27 cellular contexts compared by ENCODE assay signal in the genomic region with DNA sequence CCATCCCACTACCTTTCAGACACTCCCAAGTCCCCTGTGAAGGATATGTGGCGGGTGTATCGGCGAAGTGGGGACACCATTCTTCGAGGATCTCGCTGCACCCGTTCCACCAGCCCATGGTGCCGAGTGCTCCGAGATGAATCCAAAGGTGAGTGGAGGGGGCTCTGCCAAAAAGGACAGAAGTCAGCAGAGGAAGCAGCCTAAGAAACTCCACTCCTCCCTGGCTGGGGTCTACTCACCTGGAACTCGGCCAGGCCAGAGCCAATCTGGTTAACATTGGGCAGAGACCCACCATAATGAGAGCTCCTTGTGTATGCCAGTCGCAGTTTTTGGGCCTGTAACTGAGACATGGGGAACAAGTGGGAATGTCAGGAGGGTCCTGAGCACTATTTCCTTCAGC. TPM values are rescaled to one million over a fixed set of nuclear protein-coding genes. Genes with fewer than 3 reads are reported as not detected.
A peak's percentile ranks its signal among the peaks of the same experiment; 100 is the strongest.
DNase-seq lines count a peak whose midpoint lies in the region; ATAC-seq and TF ChIP-seq lines count a peak whose summit lies in the region.
"Had no signal": no experiment of that assay in that cellular context is flagged by ENCODE, and none has a peak within 500 bp of the region (broad histone marks: within the 10 kb centered on the region; RNA-seq: fewer than 3 reads in every experiment).

No MANE protein-coding gene starts in this region.

- peak overlapping the region; percentile 85 for H3K27ac Mint-ChIP-seq in activated T-cell treated with anti-CD3 and anti-CD28 coated beads, Interleukin-2, amount 50 U/mL, for 24 hours
- peak overlapping the region; percentile 58 for H3K27ac Mint-ChIP-seq in activated CD8-positive, alpha-beta T cell treated with anti-CD3 and anti-CD28 coated beads, Interleukin-2, amount 10 ng/mL, durations not matched to agents 7 days and 5 days
- H3K27ac Mint-ChIP-seq in endothelial cell (ENCODE audit: unreplicated experiment) = no peak overlapping the region

- peaks cover 79% of the 10 kb centered on the region for H3K36me3 Mint-ChIP-seq in activated T-cell treated with anti-CD3 and anti-CD28 coated beads, Interleukin-2, amount 50 U/mL, for 24 hours (ENCODE audit: low read depth)
- H3K36me3 Mint-ChIP-seq in activated CD8-positive, alpha-beta T cell treated with anti-CD3 and anti-CD28 coated beads, Interleukin-2, amount 10 ng/mL, durations not matched to agents 7 days and 5 days (ENCODE audit: low read depth) = peaks cover 54% of the 10 kb centered on the region
- H3K36me3 Mint-ChIP-seq in endothelial cell (ENCODE audit: low read depth, unreplicated experiment) = peaks cover 39% of the 10 kb centered on the region

- DNase-seq in activated T-cell treated with anti-CD3 and anti-CD28 coated beads, Interleukin-2, amount 50 U/mL, for 24 hours = no peak
- DNase-seq in activated T-cell treated with anti-CD3 and anti-CD28 coated beads for 4 hours (no peak), endothelial cell (ENCODE audit: low spot score) (no peak), osteoblast (ENCODE audit: insufficient read length, low spot score, missing footprints) (peak; percentile 65), AG08396 (ENCODE audit: low spot score) (no peak), NCI-H446 treated with DMSO at 0.1 percent for 48 hours (lab: John Stamatoyannopoulos, UW) (no peak)
- no peak for DNase-seq in activated CD8-positive, alpha-beta T cell treated with anti-CD3 and anti-CD28 coated beads, Interleukin-2, amount 10 ng/mL, durations not matched to agents 7 days and 5 days
- DNase-seq: activated CD4-positive, alpha-beta T cell treated with anti-CD3 and anti-CD28 coated beads for 36 hours; activated CD8-positive, alpha-beta memory T cell treated with anti-CD3 and anti-CD28 coated beads, Interleukin-2, amount 10 ng/mL, durations not matched to agents 7 days and 5 days; activated T-cell treated with anti-CD3 and anti-CD28 coated beads, Interleukin-2, amount 50 U/mL, for 72 hours; cortex of kidney; endodermal cell; foreskin fibroblast; HCEC 1CT; head of caudate nucleus; islet precursor cell; Kasumi-1; left ventricle myocardium inferior; NCI-H1417 treated with DMSO at 0.1 percent for 48 hours; NCI-H2081 treated with DMSO at 0.1 percent for 48 hours; NCI-H226; SHP77; stimulated activated naive CD4-positive, alpha-beta T cell treated with Interleukin-2 at 50 U/mL for 16 hours had no signal

- H3K4me3 ChIP-seq in osteoblast (ENCODE audit: insufficient read depth, low read length) = no peak overlapping the region
- H3K4me3 ChIP-seq: esophagus muscularis mucosa, left ventricle myocardium inferior, suprapubic skin had no signal

- H4K20me1 ChIP-seq in osteoblast (ENCODE audit: insufficient read depth, low read length) = peaks cover 45% of the 10 kb centered on the region

- no peaks in the 10 kb centered on the region for H3K9me3 ChIP-seq in osteoblast (ENCODE audit: low read depth, low read length)
- H3K9me3 ChIP-seq: esophagus muscularis mucosa, left ventricle myocardium inferior, suprapubic skin had no signal

- H3K79me2 ChIP-seq in osteoblast (ENCODE audit: insufficient read depth, low read length) = peaks cover 54% of the 10 kb centered on the region

- H3K9me3 Mint-ChIP-seq in activated T-cell treated with anti-CD3 and anti-CD28 coated beads, Interleukin-2, amount 50 U/mL, for 24 hours = no peaks in the 10 kb centered on the region
- H3K9me3 Mint-ChIP-seq in activated CD8-positive, alpha-beta T cell treated with anti-CD3 and anti-CD28 coated beads, Interleukin-2, amount 10 ng/mL, durations not matched to agents 7 days and 5 days (ENCODE audit: insufficient read depth) = no peaks in the 10 kb centered on the region
- H3K9me3 Mint-ChIP-seq in endothelial cell (ENCODE audit: unreplicated experiment) = no peaks in the 10 kb centered on the region
- H3K9me3 Mint-ChIP-seq: activated T-cell treated with anti-CD3 and anti-CD28 coated beads, Interleukin-2, amount 50 U/mL, for 72 hours; CD4-positive, CD25-positive, alpha-beta regulatory T cell; endodermal cell had no signal

- H3K4me3 Mint-ChIP-seq in activated T-cell treated with anti-CD3 and anti-CD28 coated beads, Interleukin-2, amount 50 U/mL, for 24 hours = no peak overlapping the region
- no peak overlapping the region for H3K4me3 Mint-ChIP-seq in activated CD8-positive, alpha-beta T cell treated with anti-CD3 and anti-CD28 coated beads, Interleukin-2, amount 10 ng/mL, durations not matched to agents 7 days and 5 days
- H3K4me3 Mint-ChIP-seq in endothelial cell (ENCODE audit: unreplicated experiment) = peak overlapping the region; percentile 72
- H3K4me3 Mint-ChIP-seq: activated CD4-positive, alpha-beta T cell treated with anti-CD3 and anti-CD28 coated beads for 36 hours; activated CD8-positive, alpha-beta memory T cell treated with anti-CD3 and anti-CD28 coated beads, Interleukin-2, amount 10 ng/mL, durations not matched to agents 7 days and 5 days; endodermal cell had no signal

- H3K36me3 ChIP-seq in osteoblast (ENCODE audit: insufficient read depth, low read length) = peaks cover 32% of the 10 kb centered on the region

- no peak overlapping the region for H3K27ac ChIP-seq in osteoblast (ENCODE audit: low read depth, low read length)
- H3K27ac ChIP-seq: esophagus muscularis mucosa, suprapubic skin had no signal

- no peaks in the 10 kb centered on the region for H3K27me3 Mint-ChIP-seq in activated T-cell treated with anti-CD3 and anti-CD28 coated beads, Interleukin-2, amount 50 U/mL, for 24 hours
- H3K27me3 Mint-ChIP-seq in activated CD8-positive, alpha-beta T cell treated with anti-CD3 and anti-CD28 coated beads, Interleukin-2, amount 10 ng/mL, durations not matched to agents 7 days and 5 days (ENCODE audit: low read depth) = no peaks in the 10 kb centered on the region
- H3K27me3 Mint-ChIP-seq in endothelial cell (ENCODE audit: unreplicated experiment) = peaks cover 9% of the 10 kb centered on the region
- H3K27me3 Mint-ChIP-seq: activated CD4-positive, alpha-beta T cell treated with anti-CD3 and anti-CD28 coated beads for 36 hours; activated CD8-positive, alpha-beta memory T cell treated with anti-CD3 and anti-CD28 coated beads, Interleukin-2, amount 10 ng/mL, durations not matched to agents 7 days and 5 days; CD4-positive, CD25-positive, alpha-beta regulatory T cell had no signal

- H3K4me1 ChIP-seq in osteoblast (ENCODE audit: insufficient read depth, low read length) = peaks cover 15% of the 10 kb centered on the region

- CTCF ChIA-PET in activated CD8-positive, alpha-beta T cell treated with anti-CD3 and anti-CD28 coated beads, Interleukin-2, amount 10 ng/mL, durations not matched to agents 7 days and 5 days (lab: Charles Lee) = interaction anchor here (1.4 to 5.4 kb wide), 2 partner anchors 8 to 32 kb away, joined by 3 to 28 read pairs; a partner anchor contains a TSS

- H2AFZ ChIP-seq in osteoblast (ENCODE audit: low read length) = no peak overlapping the region

- ATAC-seq in activated CD8-positive, alpha-beta T cell treated with anti-CD3 and anti-CD28 coated beads, Interleukin-2, amount 10 ng/mL, durations not matched to agents 7 days and 5 days = no peak
- ATAC-seq in esophagus mucosa = no peak
- ATAC-seq: activated CD4-positive, alpha-beta T cell treated with anti-CD3 and anti-CD28 coated beads for 36 hours; activated CD8-positive, alpha-beta memory T cell treated with anti-CD3 and anti-CD28 coated beads, Interleukin-2, amount 10 ng/mL, durations not matched to agents 7 days and 5 days; activated T-cell treated with anti-CD3 and anti-CD28 coated beads, Interleukin-2, amount 50 U/mL, for 72 hours had no signal

- peaks cover 47% of the 10 kb centered on the region for H3K4me1 Mint-ChIP-seq in activated T-cell treated with anti-CD3 and anti-CD28 coated beads, Interleukin-2, amount 50 U/mL, for 24 hours (ENCODE audit: low read depth)
- H3K4me1 Mint-ChIP-seq in activated CD8-positive, alpha-beta T cell treated with anti-CD3 and anti-CD28 coated beads, Interleukin-2, amount 10 ng/mL, durations not matched to agents 7 days and 5 days (ENCODE audit: low read depth) = peaks cover 57% of the 10 kb centered on the region
- H3K4me1 Mint-ChIP-seq in endothelial cell (ENCODE audit: unreplicated experiment) = peaks cover 37% of the 10 kb centered on the region

- no peak overlapping the region for H3K4me2 ChIP-seq in osteoblast (ENCODE audit: insufficient read depth, low read length)

- POLR2A ChIA-PET in activated CD8-positive, alpha-beta T cell treated with anti-CD3 and anti-CD28 coated beads, Interleukin-2, amount 10 ng/mL, durations not matched to agents 7 days and 5 days (lab: Charles Lee) = interaction anchor here (0.6 to 7.4 kb wide), 4 partner anchors 9 to 285 kb away, joined by 3 to 63 read pairs (median 7); a partner anchor contains a TSS

- H3K27me3 ChIP-seq in osteoblast (ENCODE audit: insufficient read depth, low read length) = no peaks in the 10 kb centered on the region
- H3K27me3 ChIP-seq: esophagus muscularis mucosa, suprapubic skin had no signal

- TF ChIP-seq CTCF in endothelial cell (IDR thresholded peaks at IDR 0.05; ENCODE audit: unreplicated experiment) (no peak), osteoblast (IDR thresholded peaks at IDR 0.05; ENCODE audit: extremely low read depth, low read depth, low read length) (no peak)

RNA-seq across cellular contexts. Expression of a gene that starts 3.6 kb away (rescaled TPM):
- 100 to 1,000 TPM in 1 of 2 experiments, 10 to 100 TPM in 1; 85.1 to 104 TPM for total RNA-seq in activated CD8-positive, alpha-beta T cell treated with anti-CD3 and anti-CD28 coated beads, Interleukin-2, amount 10 ng/mL, durations not matched to agents 7 days and 5 days
- total RNA-seq in endothelial cell (ENCODE audit: unreplicated experiment) (69.9 TPM), osteoblast (4.7 and 6.8 TPM in 2 replicates), esophagus mucosa (13.3 TPM)

RNA-seq across cellular contexts. Expression of a gene that starts 8.3 kb away (rescaled TPM):
- 100 to 1,000 TPM; 140 to 143 TPM for total RNA-seq in activated CD8-positive, alpha-beta T cell treated with anti-CD3 and anti-CD28 coated beads, Interleukin-2, amount 10 ng/mL, durations not matched to agents 7 days and 5 days
- total RNA-seq in endothelial cell (ENCODE audit: unreplicated experiment) (53.1 TPM), osteoblast (26.8 and 27.5 TPM in 2 replicates), esophagus mucosa (12.1 TPM)

RNA-seq across cellular contexts. Expression of a gene that starts 8.5 kb away (rescaled TPM):
- 10 to 100 TPM; 35.7 to 36.5 TPM for total RNA-seq in activated CD8-positive, alpha-beta T cell treated with anti-CD3 and anti-CD28 coated beads, Interleukin-2, amount 10 ng/mL, durations not matched to agents 7 days and 5 days
- total RNA-seq in endothelial cell (ENCODE audit: unreplicated experiment) = 136 TPM
- 96.3 and 99.0 TPM in 2 replicates for total RNA-seq in osteoblast
- total RNA-seq in esophagus mucosa = 42.3 TPM

RNA-seq across cellular contexts. Expression of a gene that starts 12.9 kb away (rescaled TPM):
- 1 to 10 TPM; 5.7 to 9.0 TPM for total RNA-seq in activated CD8-positive, alpha-beta T cell treated with anti-CD3 and anti-CD28 coated beads, Interleukin-2, amount 10 ng/mL, durations not matched to agents 7 days and 5 days
- total RNA-seq in endothelial cell (ENCODE audit: unreplicated experiment) = 13.2 TPM
- total RNA-seq in osteoblast = 7.2 and 8.8 TPM in 2 replicates
- 7.6 TPM for total RNA-seq in esophagus mucosa

RNA-seq across cellular contexts. Expression of a gene that starts 22.6 kb away (rescaled TPM):
- 100 to 1,000 TPM; 133 to 140 TPM for total RNA-seq in activated CD8-positive, alpha-beta T cell treated with anti-CD3 and anti-CD28 coated beads, Interleukin-2, amount 10 ng/mL, durations not matched to agents 7 days and 5 days
- total RNA-seq in endothelial cell (ENCODE audit: unreplicated experiment) (58.7 TPM), osteoblast (146 and 162 TPM in 2 replicates), esophagus mucosa (73.2 TPM)
